9 cellular contexts compared by ENCODE assay signal in genomic region chr13:98267080-98267912, GRCh38.
A peak's percentile ranks its signal among the peaks of the same experiment; 100 is the strongest.
DNase-seq lines count a peak whose midpoint lies in the region; ATAC-seq and TF ChIP-seq lines count a peak whose summit lies in the region.
"Had no signal": no experiment of that assay in that cellular context is flagged by ENCODE, and none has a peak within 500 bp of the region (broad histone marks: within the 10 kb centered on the region; RNA-seq: fewer than 3 reads in every experiment).

No MANE protein-coding gene starts in this region.

- H3K27ac Mint-ChIP-seq in endodermal cell (peak overlapping the region; percentile 61), neural crest cell (ENCODE audit: unreplicated experiment) (peak overlapping the region; percentile 5)
- H3K27ac Mint-ChIP-seq in naive thymus-derived CD4-positive, alpha-beta T cell = no peak overlapping the region
- no peak overlapping the region for H3K27ac Mint-ChIP-seq in activated naive CD4-positive, alpha-beta T cell treated with anti-CD3 and anti-CD28 coated beads, Interleukin-2, amount 50 U/mL, for 72 hours

- intact Hi-C loops in naive thymus-derived CD4-positive, alpha-beta T cell (cut with micrococcal nuclease) = no loop called here

- DNase-seq in endodermal cell = peak; percentile 33
- DNase-seq in neural crest cell (ENCODE audit: low read depth, low spot score) = no peak
- no peak for DNase-seq in naive thymus-derived CD4-positive, alpha-beta T cell
- no peak for DNase-seq in HEK293T (ENCODE audit: extremely low spot score)
- no peak for DNase-seq in activated naive CD4-positive, alpha-beta T cell treated with anti-CD3 and anti-CD28 coated beads, Interleukin-2, amount 50 U/mL, for 72 hours (ENCODE audit: low spot score in 2 of 2)
- DNase-seq in GDM1 (lab: John Stamatoyannopoulos, UW) = no peak
- DNase-seq: NCI-H2171 treated with DMSO at 0.1 percent for 48 hours had no signal

- peaks cover 35% of the 10 kb centered on the region for H3K36me3 ChIP-seq in endodermal cell (ENCODE audit: control insufficient read depth, insufficient read depth, low read length)
- no peaks in the 10 kb centered on the region for H3K36me3 ChIP-seq in naive thymus-derived CD4-positive, alpha-beta T cell (ENCODE audit: control insufficient read depth in 2 of 3, insufficient read depth in 3 of 3, low read length in 3 of 3)

- WGBS in endodermal cell (ENCODE audit: insufficient coverage in 1 of 2, insufficient read length in 1 of 2), 2 experiments = 91 to 92% methylated on average over 12 to 18 of the region's 18 CpGs

- no peaks in the 10 kb centered on the region for H3K27me3 ChIP-seq in endodermal cell (ENCODE audit: control insufficient read depth, insufficient read depth, low read length, poor library complexity, severe bottlenecking)
- H3K27me3 ChIP-seq in naive thymus-derived CD4-positive, alpha-beta T cell (ENCODE audit: control insufficient read depth in 2 of 2, insufficient read depth in 2 of 2, low read length in 2 of 2) = no peaks in the 10 kb centered on the region

- H3K27me3 Mint-ChIP-seq in endodermal cell (ENCODE audit: insufficient read depth) = no peaks in the 10 kb centered on the region
- H3K27me3 Mint-ChIP-seq in neural crest cell (ENCODE audit: low read depth) = no peaks in the 10 kb centered on the region
- peaks cover 0 to 2% (median 0%) of the 10 kb centered on the region in 5 donors for H3K27me3 Mint-ChIP-seq in naive thymus-derived CD4-positive, alpha-beta T cell

- H3K9me3 Mint-ChIP-seq in endodermal cell = no peaks in the 10 kb centered on the region
- no peaks in the 10 kb centered on the region for H3K9me3 Mint-ChIP-seq in neural crest cell
- peaks cover 0 to 1% (median 0%) of the 10 kb centered on the region in 11 donors for H3K9me3 Mint-ChIP-seq in naive thymus-derived CD4-positive, alpha-beta T cell
- no peaks in the 10 kb centered on the region for H3K9me3 Mint-ChIP-seq in activated naive CD4-positive, alpha-beta T cell treated with anti-CD3 and anti-CD28 coated beads, Interleukin-2, amount 50 U/mL, for 72 hours

- no peak overlapping the region for H3K9ac ChIP-seq in endodermal cell (ENCODE audit: extremely low read depth, low read length, poor library complexity, severe bottlenecking)

- H3K36me3 Mint-ChIP-seq in endodermal cell (ENCODE audit: low read depth) = peaks cover 23% of the 10 kb centered on the region
- peaks cover 2% of the 10 kb centered on the region for H3K36me3 Mint-ChIP-seq in neural crest cell (ENCODE audit: low read depth)
- H3K36me3 Mint-ChIP-seq in naive thymus-derived CD4-positive, alpha-beta T cell = no peaks in the 10 kb centered on the region
- no peaks in the 10 kb centered on the region for H3K36me3 Mint-ChIP-seq in activated naive CD4-positive, alpha-beta T cell treated with anti-CD3 and anti-CD28 coated beads, Interleukin-2, amount 50 U/mL, for 72 hours

- peaks cover 18% of the 10 kb centered on the region for H3K4me1 ChIP-seq in endodermal cell (ENCODE audit: control insufficient read depth, insufficient read depth, low read length)
- H3K4me1 ChIP-seq in naive thymus-derived CD4-positive, alpha-beta T cell (ENCODE audit: control insufficient read depth in 2 of 2, insufficient read depth in 2 of 2, low read length in 2 of 2) = no peaks in the 10 kb centered on the region

- peak; percentile 65 for ATAC-seq in GM18870 (IDR thresholded peaks at IDR 0.05; ENCODE audit: unreplicated experiment)
- peak; percentile 75 for ATAC-seq in HG03066 (IDR thresholded peaks at IDR 0.05; ENCODE audit: low read depth, unreplicated experiment)
- no peak for ATAC-seq in naive thymus-derived CD4-positive, alpha-beta T cell
- ATAC-seq in activated naive CD4-positive, alpha-beta T cell treated with anti-CD3 and anti-CD28 coated beads, Interleukin-2, amount 50 U/mL, for 72 hours = no peak

- H3K4me3 ChIP-seq in endodermal cell (ENCODE audit: low read length) = no peak overlapping the region
- no peak overlapping the region for H3K4me3 ChIP-seq in naive thymus-derived CD4-positive, alpha-beta T cell (ENCODE audit: low read length)

- TF ChIP-seq CTCF in endodermal cell (conservative IDR thresholded peaks at IDR 0.05) (no peak), neural crest cell (conservative IDR thresholded peaks at IDR 0.05) (no peak)

- CTCF ChIA-PET in naive thymus-derived CD4-positive, alpha-beta T cell (lab: Charles Lee) = no interaction called here
- CTCF ChIA-PET in HEK293T (lab: Yijun Ruan, JAX) = no interaction called here

- H3K4me3 Mint-ChIP-seq in endodermal cell (no peak overlapping the region), neural crest cell (peak overlapping the region; percentile 36)
- H3K4me3 Mint-ChIP-seq in naive thymus-derived CD4-positive, alpha-beta T cell = no peak overlapping the region

- no peak overlapping the region for H3K27ac ChIP-seq in endodermal cell (ENCODE audit: low read depth, low read length)
- H3K27ac ChIP-seq in naive thymus-derived CD4-positive, alpha-beta T cell (ENCODE audit: low read depth, low read length) = no peak overlapping the region

- H3K4me1 Mint-ChIP-seq in endodermal cell (peaks cover 51% of the 10 kb centered on the region), neural crest cell (peaks cover 35% of the 10 kb centered on the region)
- H3K4me1 Mint-ChIP-seq in naive thymus-derived CD4-positive, alpha-beta T cell = no peaks in the 10 kb centered on the region

- POLR2A ChIA-PET in naive thymus-derived CD4-positive, alpha-beta T cell (lab: Charles Lee) = no interaction called here
- POLR2A ChIA-PET in HEK293T (lab: Yijun Ruan, JAX) = no interaction called here

- no peaks in the 10 kb centered on the region for H3K9me3 ChIP-seq in endodermal cell (ENCODE audit: control insufficient read depth, low read length)
- H3K9me3 ChIP-seq in naive thymus-derived CD4-positive, alpha-beta T cell (ENCODE audit: control insufficient read depth in 2 of 3, low read length in 3 of 3) = no peaks in the 10 kb centered on the region

TF ChIP-seq in HEK293T, 16 proteins besides CTCF, POLR2A, EP300 and RAD21:
- TF ChIP-seq L3MBTL2 (conservative IDR thresholded peaks at IDR 0.05) = no peak
- TF ChIP-seq BHLHE40 (IDR thresholded peaks at IDR 0.05; ENCODE audit: borderline replicate concordance) = no peak
- no peak for TF ChIP-seq CTBP1 (IDR thresholded peaks at IDR 0.05; ENCODE audit: borderline replicate concordance)
- TF ChIP-seq HDGF (IDR thresholded peaks at IDR 0.05; ENCODE audit: borderline replicate concordance) = no peak
- TF ChIP-seq FOXM1 (IDR thresholded peaks at IDR 0.05; ENCODE audit: borderline replicate concordance) = no peak
- no peak for TF ChIP-seq SP1 (IDR thresholded peaks at IDR 0.05)
- TF ChIP-seq ZNF384 (IDR thresholded peaks at IDR 0.05) = no peak
- TF ChIP-seq FOXK2 (IDR thresholded peaks at IDR 0.05) = no peak
- TF ChIP-seq ELF4 (IDR thresholded peaks at IDR 0.05) = no peak
- TF ChIP-seq PKNOX1 (IDR thresholded peaks at IDR 0.05) = no peak
- no peak for TF ChIP-seq NFRKB (IDR thresholded peaks at IDR 0.05)
- TF ChIP-seq FOXA1 (IDR thresholded peaks at IDR 0.05) = no peak
- no peak for TF ChIP-seq TARDBP (IDR thresholded peaks at IDR 0.05)
- no peak for TF ChIP-seq LEF1 (IDR thresholded peaks at IDR 0.05; ENCODE audit: borderline replicate concordance)
- TF ChIP-seq SUZ12 (IDR thresholded peaks at IDR 0.05) = no peak
- no peak for TF ChIP-seq ARNT (IDR thresholded peaks at IDR 0.05)
TF ChIP-seq in HEK293T: peak in this region for 0.

Comparison
In these comparisons a context has a peak if more than half of its experiments do, and no peak if none do; other contexts are left out.
1. ATAC-seq: peak in GM18870 (single experiment) and HG03066 (single experiment); none in naive thymus-derived CD4-positive, alpha-beta T cell (single experiment) and activated naive CD4-positive, alpha-beta T cell treated with anti-CD3 and anti-CD28 coated beads, Interleukin-2, amount 50 U/mL, for 72 hours (0 of 2).
2. H3K27ac Mint-ChIP-seq: peak in endodermal cell (single experiment) and neural crest cell (single experiment); none in naive thymus-derived CD4-positive, alpha-beta T cell (0 of 9) and activated naive CD4-positive, alpha-beta T cell treated with anti-CD3 and anti-CD28 coated beads, Interleukin-2, amount 50 U/mL, for 72 hours (0 of 2).